16 cellular contexts compared by ENCODE assay signal in genomic region chr5:32383065-32383464, GRCh38.
DNase-seq lines count a peak whose midpoint lies in the region; ATAC-seq and TF ChIP-seq lines count a peak whose summit lies in the region.
"Had no signal": no experiment of that assay in that cellular context is flagged by ENCODE, and none has a peak within 500 bp of the region (broad histone marks: within the 10 kb centered on the region; RNA-seq: fewer than 3 reads in every experiment).

No MANE protein-coding gene starts in this region.

- H3K27ac ChIP-seq in HEK293 (ENCODE audit: extremely low read depth, low read depth, low read length), result no peak overlapping the region
- peak overlapping the region; percentile 60 for H3K27ac ChIP-seq in angular gyrus (ENCODE audit: low read depth, low read length)
- H3K27ac ChIP-seq in layer of hippocampus (ENCODE audit: low read depth, low read length), result peak overlapping the region; percentile 44
- peak overlapping the region; percentile 78 for H3K27ac ChIP-seq in substantia nigra (ENCODE audit: low read depth, low read length, poor library complexity, severe bottlenecking)
- no peak overlapping the region for H3K27ac ChIP-seq in vagina
- H3K27ac ChIP-seq: BLaER1 treated with 17β-estradiol and CSF1 and Interleukin-3, amounts not matched to agents 10 nM and 100 nM; HL-60 had no signal

- H3K36me3 ChIP-seq in HEK293 (ENCODE audit: control insufficient read depth in 2 of 2, insufficient read depth in 1 of 2, low read length in 2 of 2) (peaks cover 85 to 86% of the 10 kb centered on the region in 2 experiments), vagina (peaks cover 0 to 56% of the 10 kb centered on the region in 2 donors)

- H3K4me1 ChIP-seq in HEK293 (ENCODE audit: control insufficient read depth, insufficient read depth, low read length) (no peaks in the 10 kb centered on the region), vagina (peaks cover 19% of the 10 kb centered on the region)
- H3K4me1 ChIP-seq: BLaER1 treated with 17β-estradiol and CSF1 and Interleukin-3, amounts not matched to agents 10 nM and 100 nM had no signal

- no peak for ATAC-seq in HG03039 (IDR thresholded peaks at IDR 0.05; ENCODE audit: unreplicated experiment)
- ATAC-seq: GM23338 had no signal

- H3K4me3 ChIP-seq in HEK293 (ENCODE audit: low read depth, low read length) (no peak overlapping the region), vagina (no peak overlapping the region)
- H3K4me3 ChIP-seq: BLaER1 treated with 17β-estradiol and CSF1 and Interleukin-3, amounts not matched to agents 10 nM and 100 nM; GM23338 had no signal

- intact Hi-C loops in vagina (cut with DNase I), result no loop called here

- TF ChIP-seq CTCF in HEK293 (tag by site-specific recombination; IDR thresholded peaks at IDR 0.05), result no peak
- TF ChIP-seq CTCF in GM13976 (IDR thresholded peaks at IDR 0.05; ENCODE audit: borderline replicate concordance, control extremely low read depth, extremely low read depth, insufficient read depth, missing control alignments), result no peak
- no peak for TF ChIP-seq CTCF in vagina (IDR thresholded peaks at IDR 0.05)

- CTCF ChIA-PET in HEK293 (lab: Yijun Ruan, JAX), result interaction anchor here (0.7 to 1.4 kb wide), 5 partner anchors 8 to 207 kb away, joined by 3 to 4 read pairs (median 3); no protein-coding TSS in a partner anchor

- in situ Hi-C loops in GM13976 (cut with MboI; ENCODE audit: low sequenced_read_pairs, unreplicated experiment), result no loop called here

- POLR2A ChIA-PET in HEK293 (lab: Yijun Ruan, JAX), result no interaction called here

- TF ChIP-seq POLR2A in vagina (IDR thresholded peaks at IDR 0.05), result no peak

- H3K9me3 ChIP-seq in HEK293 (ENCODE audit: control insufficient read depth, insufficient read depth, low read depth, low read length) (no peaks in the 10 kb centered on the region), vagina (no peaks in the 10 kb centered on the region)
- H3K9me3 ChIP-seq: BLaER1 treated with 17β-estradiol and CSF1 and Interleukin-3, amounts not matched to agents 10 nM and 100 nM had no signal

- H3K27me3 ChIP-seq in layer of hippocampus (ENCODE audit: control insufficient read depth, insufficient read depth, low read length) (no peaks in the 10 kb centered on the region), vagina (no peaks in the 10 kb centered on the region)
- H3K27me3 ChIP-seq: BLaER1 treated with 17β-estradiol and CSF1 and Interleukin-3, amounts not matched to agents 10 nM and 100 nM had no signal

- DNase-seq in substantia nigra (lab: John Stamatoyannopoulos, UW) (peak in 2 of 49 donors; percentile 9 to 25), GM13976 (ENCODE audit: low spot score) (no peak), vagina (ENCODE audit: extremely low spot score in 2 of 2) (no peak)
- no peak for DNase-seq in stimulated activated CD4-positive, alpha-beta T cell treated with anti-CD3 and anti-CD28 coated beads, Interleukin-1b, Interleukin-23, amount 100 ng/mL, for 48 hours
- DNase-seq: ACHN; Calu3; CD4-positive, CD25-positive, alpha-beta regulatory T cell; DMS 273 treated with DMSO at 0.1 percent for 48 hours; H9 had no signal

TF ChIP-seq in HEK293, 187 proteins besides CTCF, POLR2A, EP300 and RAD21:
- TF ChIP-seq, protein P1, sequence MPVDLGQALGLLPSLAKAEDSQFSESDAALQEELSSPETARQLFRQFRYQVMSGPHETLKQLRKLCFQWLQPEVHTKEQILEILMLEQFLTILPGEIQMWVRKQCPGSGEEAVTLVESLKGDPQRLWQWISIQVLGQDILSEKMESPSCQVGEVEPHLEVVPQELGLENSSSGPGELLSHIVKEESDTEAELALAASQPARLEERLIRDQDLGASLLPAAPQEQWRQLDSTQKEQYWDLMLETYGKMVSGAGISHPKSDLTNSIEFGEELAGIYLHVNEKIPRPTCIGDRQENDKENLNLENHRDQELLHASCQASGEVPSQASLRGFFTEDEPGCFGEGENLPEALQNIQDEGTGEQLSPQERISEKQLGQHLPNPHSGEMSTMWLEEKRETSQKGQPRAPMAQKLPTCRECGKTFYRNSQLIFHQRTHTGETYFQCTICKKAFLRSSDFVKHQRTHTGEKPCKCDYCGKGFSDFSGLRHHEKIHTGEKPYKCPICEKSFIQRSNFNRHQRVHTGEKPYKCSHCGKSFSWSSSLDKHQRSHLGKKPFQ (tag by site-specific recombination; IDR thresholded peaks at IDR 0.05), result no peak
- no peak for TF ChIP-seq ZNF157 (tag by site-specific recombination; IDR thresholded peaks at IDR 0.05)
- no peak for TF ChIP-seq WT1 (tag by site-specific recombination; IDR thresholded peaks at IDR 0.05)
- TF ChIP-seq, protein P2, sequence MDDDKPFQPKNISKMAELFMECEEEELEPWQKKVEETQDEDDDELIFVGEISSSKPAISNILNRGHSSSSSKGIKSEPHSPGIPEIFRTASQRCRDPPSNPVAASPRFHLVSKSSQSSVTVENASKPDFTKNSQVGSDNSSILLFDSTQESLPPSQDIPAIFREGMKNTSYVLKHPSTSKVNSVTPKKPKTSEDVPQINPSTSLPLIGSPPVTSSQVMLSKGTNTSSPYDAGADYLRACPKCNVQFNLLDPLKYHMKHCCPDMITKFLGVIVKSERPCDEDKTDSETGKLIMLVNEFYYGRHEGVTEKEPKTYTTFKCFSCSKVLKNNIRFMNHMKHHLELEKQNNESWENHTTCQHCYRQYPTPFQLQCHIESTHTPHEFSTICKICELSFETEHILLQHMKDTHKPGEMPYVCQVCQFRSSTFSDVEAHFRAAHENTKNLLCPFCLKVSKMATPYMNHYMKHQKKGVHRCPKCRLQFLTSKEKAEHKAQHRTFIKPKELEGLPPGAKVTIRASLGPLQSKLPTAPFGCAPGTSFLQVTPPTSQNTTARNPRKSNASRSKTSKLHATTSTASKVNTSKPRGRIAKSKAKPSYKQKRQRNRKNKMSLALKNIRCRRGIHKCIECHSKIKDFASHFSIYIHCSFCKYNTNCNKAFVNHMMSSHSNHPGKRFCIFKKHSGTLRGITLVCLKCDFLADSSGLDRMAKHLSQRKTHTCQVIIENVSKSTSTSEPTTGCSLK (tag by site-specific recombination; IDR thresholded peaks at IDR 0.05), result no peak
- peak; percentile 52; the same call in 1 of the 2 replicates for TF ChIP-seq SCRT2 (tag by site-specific recombination; IDR thresholded peaks at IDR 0.05)
- TF ChIP-seq ZNF2 (tag by site-specific recombination; IDR thresholded peaks at IDR 0.05), result no peak
TF ChIP-seq in HEK293: peak in this region for 1.

Comparison
In these comparisons a context has a peak if more than half of its experiments do, and no peak if none do; other contexts are left out.
1. H3K27ac ChIP-seq: peak in angular gyrus (single experiment), layer of hippocampus (single experiment) and substantia nigra (single experiment); none in HEK293 (single experiment) and vagina (single experiment).